ENCODE assay signal across 15 cellular contexts in the genomic region with DNA sequence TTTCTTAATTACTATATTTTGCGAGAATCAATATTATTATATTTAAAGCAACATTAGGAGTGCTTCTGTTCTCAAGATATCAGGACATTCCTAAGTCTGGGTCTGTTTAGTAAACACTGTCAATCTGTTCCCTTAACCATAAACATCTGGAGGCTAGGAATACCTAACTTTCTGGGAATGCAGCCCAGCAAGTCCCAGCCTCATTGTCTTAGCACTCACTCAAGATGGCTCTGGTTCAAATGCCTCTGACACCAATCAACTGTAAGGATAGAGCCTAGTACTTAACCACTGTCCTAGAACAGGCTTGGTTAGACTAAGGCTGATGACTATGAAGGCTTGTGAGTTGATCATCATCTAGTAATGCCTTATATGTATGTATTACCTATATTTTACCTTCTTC.
DNase-seq lines count a peak whose midpoint lies in the region; ATAC-seq and TF ChIP-seq lines count a peak whose summit lies in the region.
"Had no signal": no experiment of that assay in that cellular context is flagged by ENCODE, and none has a peak within 500 bp of the region (broad histone marks: within the 10 kb centered on the region; RNA-seq: fewer than 3 reads in every experiment).

No MANE protein-coding gene starts in this region.

- DNase-seq in mammary epithelial cell = peak; percentile 36
- DNase-seq in MCF 10A (ENCODE audit: unreplicated experiment) = no peak
- DNase-seq in endodermal cell = peak; percentile 40
- DNase-seq in lower leg skin (ENCODE audit: low spot score in 2 of 2) = peak; percentile 45 to 50
- DNase-seq in HUDEP-2 (lab: John Stamatoyannopoulos, UW; ENCODE audit: unreplicated experiment in 76 of 76) = no peak
- DNase-seq in NCI-H510A treated with DMSO at 0.1 percent for 48 hours (lab: John Stamatoyannopoulos, UW) = no peak
- DNase-seq in adrenal gland = no peak
- DNase-seq: activated CD4-positive, alpha-beta T cell treated with anti-CD3 and anti-CD28 coated beads, Interleukin-2, amount 50 U/mL, for 4 hours; activated naive CD4-positive, alpha-beta T cell treated with anti-CD3 and anti-CD28 coated beads, Interleukin-2, amount 10 ng/mL, durations not matched to agents 7 days and 5 days; dermis blood vessel endothelial cell; DMS79; NCI-H748 treated with DMSO at 0.1 percent for 48 hours; occipital lobe; SW 1271 had no signal

- H3K27ac Mint-ChIP-seq in MCF 10A (ENCODE audit: low read depth, unreplicated experiment) (no peak overlapping the region), endodermal cell (no peak overlapping the region)
- H3K27ac Mint-ChIP-seq: activated naive CD4-positive, alpha-beta T cell treated with anti-CD3 and anti-CD28 coated beads, Interleukin-2, amount 10 ng/mL, durations not matched to agents 7 days and 5 days had no signal

- POLR2A ChIA-PET in MCF 10A (lab: Yijun Ruan, JAX) = interaction anchor here (1.2 kb wide), 1 partner anchor 99 kb away, joined by 5 read pairs; no protein-coding TSS in a partner anchor

- H3K4me3 Mint-ChIP-seq in MCF 10A (ENCODE audit: unreplicated experiment) = no peak overlapping the region
- H3K4me3 Mint-ChIP-seq in endodermal cell = no peak overlapping the region
- H3K4me3 Mint-ChIP-seq: activated naive CD4-positive, alpha-beta T cell treated with anti-CD3 and anti-CD28 coated beads, Interleukin-2, amount 10 ng/mL, durations not matched to agents 7 days and 5 days had no signal

- BruUV-seq in mammary epithelial cell (replicated peaks; lab: Mats Ljungman, UMichigan) (no TSS peak), MCF 10A (replicated peaks; lab: Mats Ljungman, UMichigan) (no TSS peak)

- intact Hi-C loops in mammary epithelial cell (cut with micrococcal nuclease) = no loop called here
- intact Hi-C loops in MCF 10A (cut with micrococcal nuclease) = no loop called here
- intact Hi-C loops in lower leg skin (cut with DNase I; ENCODE audit: low total_unique reads) = no loop called here
- intact Hi-C loops in adrenal gland (cut with DNase I) = loop anchor here in 1 of 2 donors (5.0 kb wide), 1 partner anchor 357 kb away; no protein-coding TSS in a partner anchor

- H3K27ac ChIP-seq in mammary epithelial cell (ENCODE audit: insufficient read depth, low read depth, low read length) (no peak overlapping the region), endodermal cell (ENCODE audit: low read depth, low read length) (peak overlapping the region; percentile 54), adrenal gland (no peak overlapping the region)

- in situ Hi-C loops in mammary epithelial cell (cut with MboI; ENCODE audit: low sequenced_read_pairs in 2 of 2) = loop anchor here (10.0 kb wide), 1 partner anchor 94 kb away; no protein-coding TSS in a partner anchor

- ATAC-seq in GM18907 (IDR thresholded peaks at IDR 0.05; ENCODE audit: unreplicated experiment) = no peak

- H3K27me3 ChIP-seq in mammary epithelial cell (ENCODE audit: insufficient read depth, low read length) = no peaks in the 10 kb centered on the region
- no peaks in the 10 kb centered on the region for H3K27me3 ChIP-seq in endodermal cell (ENCODE audit: control insufficient read depth, insufficient read depth, low read length, poor library complexity, severe bottlenecking)
- H3K27me3 ChIP-seq in adrenal gland = no peaks in the 10 kb centered on the region

- H3K4me1 ChIP-seq in mammary epithelial cell (ENCODE audit: insufficient read depth, low read length) (peaks cover 9% of the 10 kb centered on the region), endodermal cell (ENCODE audit: control insufficient read depth, insufficient read depth, low read length) (peaks cover 14% of the 10 kb centered on the region), adrenal gland (replicated peaks in 1 of 2) (no peaks in the 10 kb centered on the region)

- no peak for TF ChIP-seq POLR2A in lower leg skin (IDR thresholded peaks at IDR 0.05)
- no peak for TF ChIP-seq POLR2A in adrenal gland (IDR thresholded peaks at IDR 0.05)

- no peaks in the 10 kb centered on the region for H3K9me3 ChIP-seq in mammary epithelial cell (replicated peaks; ENCODE audit: insufficient read depth, low read length)
- H3K9me3 ChIP-seq in endodermal cell (ENCODE audit: control insufficient read depth, low read length) = no peaks in the 10 kb centered on the region
- no peaks in the 10 kb centered on the region for H3K9me3 ChIP-seq in adrenal gland (replicated peaks in 1 of 3)

- H3K9ac ChIP-seq in mammary epithelial cell (ENCODE audit: insufficient read depth, low read length) (no peak overlapping the region), endodermal cell (ENCODE audit: extremely low read depth, low read length, poor library complexity, severe bottlenecking) (no peak overlapping the region)

- H3K36me3 ChIP-seq in mammary epithelial cell (ENCODE audit: insufficient read depth, low read length) (no peaks in the 10 kb centered on the region), endodermal cell (ENCODE audit: control insufficient read depth, insufficient read depth, low read length) (no peaks in the 10 kb centered on the region), adrenal gland (replicated peaks in 1 of 2) (no peaks in the 10 kb centered on the region)

- 100% methylated on average over 1 of the region's 1 CpG for WGBS in mammary epithelial cell (ENCODE audit: low coverage, missing lambda C conversion rate)
- no CpG with 5 or more reads among the region's 1 CpG for WGBS in endodermal cell (ENCODE audit: insufficient coverage in 1 of 2, insufficient read length in 1 of 2), 2 experiments
- 41 to 67% methylated on average over 1 of the region's 1 CpG for WGBS in lower leg skin, 2 donors
- WGBS in adrenal gland, 4 donors = 66 to 84% (median 71%) methylated on average over 1 of the region's 1 CpG

- TF ChIP-seq CTCF in mammary epithelial cell (conservative IDR thresholded peaks at IDR 0.05 in 1 of 2, IDR thresholded peaks at IDR 0.05 in 1 of 2; ENCODE audit: extremely low read depth in 1 of 2, insufficient read depth in 1 of 2, low read depth in 1 of 2, low read length in 2 of 2) = no peak
- TF ChIP-seq CTCF in MCF 10A (IDR thresholded peaks at IDR 0.05; ENCODE audit: unreplicated experiment) = no peak
- no peak for TF ChIP-seq CTCF in endodermal cell (conservative IDR thresholded peaks at IDR 0.05)
- no peak for TF ChIP-seq CTCF in lower leg skin (IDR thresholded peaks at IDR 0.05)
- TF ChIP-seq CTCF in adrenal gland (IDR thresholded peaks at IDR 0.05) = no peak

- H3K4me3 ChIP-seq in mammary epithelial cell (replicated peaks in 1 of 3; ENCODE audit: insufficient read depth in 1 of 3, low read depth in 2 of 3, low read length in 3 of 3) (no peak overlapping the region), endodermal cell (ENCODE audit: low read length) (no peak overlapping the region), lower leg skin (ENCODE audit: low read depth, poor library complexity, severe bottlenecking) (no peak overlapping the region), adrenal gland (no peak overlapping the region)

- H3K9me3 Mint-ChIP-seq in MCF 10A (ENCODE audit: unreplicated experiment) = no peaks in the 10 kb centered on the region
- no peaks in the 10 kb centered on the region for H3K9me3 Mint-ChIP-seq in endodermal cell
- H3K9me3 Mint-ChIP-seq: activated naive CD4-positive, alpha-beta T cell treated with anti-CD3 and anti-CD28 coated beads, Interleukin-2, amount 10 ng/mL, durations not matched to agents 7 days and 5 days had no signal

- dilution Hi-C loops in mammary epithelial cell (cut with HindIII; ENCODE audit: low sequenced_read_pairs) = no loop called here

- H3K4me1 Mint-ChIP-seq in MCF 10A (ENCODE audit: insufficient read depth, unreplicated experiment) (peaks cover 20% of the 10 kb centered on the region), endodermal cell (peaks cover 15% of the 10 kb centered on the region)
- H3K4me1 Mint-ChIP-seq: activated naive CD4-positive, alpha-beta T cell treated with anti-CD3 and anti-CD28 coated beads, Interleukin-2, amount 10 ng/mL, durations not matched to agents 7 days and 5 days had no signal

- H2AFZ ChIP-seq in mammary epithelial cell (ENCODE audit: low read depth, low read length) = no peak overlapping the region

- no peaks in the 10 kb centered on the region for H4K20me1 ChIP-seq in mammary epithelial cell (ENCODE audit: insufficient read depth, low read length)

- CTCF ChIA-PET in mammary epithelial cell (lab: Charles Lee; ENCODE audit: low non-redundant PET) (no interaction called here), MCF 10A (lab: Yijun Ruan, JAX) (interaction anchor here (1.7 to 10.7 kb wide), 5 partner anchors 14 to 99 kb away, joined by 4 to 232 read pairs (median 24); no protein-coding TSS in a partner anchor)

- H3K27me3 Mint-ChIP-seq in MCF 10A (ENCODE audit: insufficient read depth, unreplicated experiment) (no peaks in the 10 kb centered on the region), endodermal cell (ENCODE audit: insufficient read depth) (no peaks in the 10 kb centered on the region)

- no peaks in the 10 kb centered on the region for H3K36me3 Mint-ChIP-seq in MCF 10A (ENCODE audit: insufficient read depth, unreplicated experiment)
- H3K36me3 Mint-ChIP-seq in endodermal cell (ENCODE audit: low read depth) = no peaks in the 10 kb centered on the region
- H3K36me3 Mint-ChIP-seq: activated naive CD4-positive, alpha-beta T cell treated with anti-CD3 and anti-CD28 coated beads, Interleukin-2, amount 10 ng/mL, durations not matched to agents 7 days and 5 days had no signal

- no peaks in the 10 kb centered on the region for H3K79me2 ChIP-seq in mammary epithelial cell (ENCODE audit: insufficient read depth, low read length)

- no peak overlapping the region for H3K4me2 ChIP-seq in mammary epithelial cell (ENCODE audit: insufficient read depth, low read depth, low read length)

Comparison
In these comparisons a context has a peak if more than half of its experiments do, and no peak if none do; other contexts are left out.
1. DNase-seq: peak in mammary epithelial cell (single experiment), endodermal cell (single experiment) and lower leg skin (2 of 2); none in MCF 10A (single experiment), HUDEP-2 (0 of 76), NCI-H510A treated with DMSO at 0.1 percent for 48 hours (single experiment) and adrenal gland (0 of 7).